Comparison of ENCODE assay signal across 14 cellular contexts in genomic region chr7:81638216-81638615, GRCh38.
DNase-seq lines count a peak whose midpoint lies in the region; ATAC-seq and TF ChIP-seq lines count a peak whose summit lies in the region.
"Had no signal": no experiment of that assay in that cellular context is flagged by ENCODE, and none has a peak within 500 bp of the region (broad histone marks: within the 10 kb centered on the region; RNA-seq: fewer than 3 reads in every experiment).

No MANE protein-coding gene starts in this region.

- H3K4me3 ChIP-seq in cardiac fibroblast (replicated peaks in 1 of 2; ENCODE audit: low read depth in 2 of 2, low read length in 2 of 2) = no peak overlapping the region
- H3K4me3 ChIP-seq: ovary, SJCRH30 had no signal

- H3K27me3 Mint-ChIP-seq in osteocyte (ENCODE audit: unreplicated experiment) = no peaks in the 10 kb centered on the region
- no peaks in the 10 kb centered on the region for H3K27me3 Mint-ChIP-seq in effector memory CD8-positive, alpha-beta T cell
- H3K27me3 Mint-ChIP-seq: activated CD4-positive, alpha-beta T cell treated with anti-CD3 and anti-CD28 coated beads, Interleukin-2, amount 10 ng/mL, durations not matched to agents 24 days and 14 days; dendritic cell treated with granulocyte-macrophage colony-stimulating factor and Interleukin-4, amounts not matched to agents 40 ng/mL and 50 ng/mL, for 4 days; stimulated activated naive CD8-positive, alpha-beta T cell treated with anti-CD3 and anti-CD28 coated beads, Interleukin-15, Interleukin-2, amounts not matched to agents 100 ng/mL and 50 ng/mL, for 24 hours had no signal

- H3K27ac Mint-ChIP-seq in osteocyte (ENCODE audit: unreplicated experiment) = peak overlapping the region; percentile 95
- no peak overlapping the region for H3K27ac Mint-ChIP-seq in effector memory CD8-positive, alpha-beta T cell
- H3K27ac Mint-ChIP-seq: activated CD4-positive, alpha-beta T cell treated with anti-CD3 and anti-CD28 coated beads, Interleukin-2, amount 10 ng/mL, durations not matched to agents 24 days and 14 days; dendritic cell treated with granulocyte-macrophage colony-stimulating factor and Interleukin-4, amounts not matched to agents 40 ng/mL and 50 ng/mL, for 4 days; stimulated activated naive CD8-positive, alpha-beta T cell treated with anti-CD3 and anti-CD28 coated beads, Interleukin-15, Interleukin-2, amounts not matched to agents 100 ng/mL and 50 ng/mL, for 24 hours had no signal

- peaks cover 63% of the 10 kb centered on the region for H3K4me1 Mint-ChIP-seq in osteocyte (ENCODE audit: unreplicated experiment)
- no peaks in the 10 kb centered on the region for H3K4me1 Mint-ChIP-seq in effector memory CD8-positive, alpha-beta T cell (ENCODE audit: low read depth in 2 of 2)
- H3K4me1 Mint-ChIP-seq: activated CD4-positive, alpha-beta T cell treated with anti-CD3 and anti-CD28 coated beads, Interleukin-2, amount 10 ng/mL, durations not matched to agents 24 days and 14 days had no signal

- peaks cover 20% of the 10 kb centered on the region for H3K36me3 Mint-ChIP-seq in osteocyte (ENCODE audit: unreplicated experiment)
- H3K36me3 Mint-ChIP-seq in effector memory CD8-positive, alpha-beta T cell (ENCODE audit: insufficient read depth) = no peaks in the 10 kb centered on the region

- H3K9me3 Mint-ChIP-seq in osteocyte (ENCODE audit: unreplicated experiment) = peaks cover 18% of the 10 kb centered on the region
- H3K9me3 Mint-ChIP-seq in effector memory CD8-positive, alpha-beta T cell = peaks cover 11 to 17% of the 10 kb centered on the region in 2 donors
- H3K9me3 Mint-ChIP-seq: activated CD4-positive, alpha-beta T cell treated with anti-CD3 and anti-CD28 coated beads, Interleukin-2, amount 10 ng/mL, durations not matched to agents 24 days and 14 days had no signal

- H3K4me3 Mint-ChIP-seq in osteocyte (ENCODE audit: unreplicated experiment) = peak overlapping the region; percentile 46
- H3K4me3 Mint-ChIP-seq in effector memory CD8-positive, alpha-beta T cell = no peak overlapping the region
- H3K4me3 Mint-ChIP-seq: activated CD4-positive, alpha-beta T cell treated with anti-CD3 and anti-CD28 coated beads, Interleukin-2, amount 10 ng/mL, durations not matched to agents 24 days and 14 days; dendritic cell treated with granulocyte-macrophage colony-stimulating factor and Interleukin-4, amounts not matched to agents 40 ng/mL and 50 ng/mL, for 4 days; stimulated activated naive CD8-positive, alpha-beta T cell treated with anti-CD3 and anti-CD28 coated beads, Interleukin-15, Interleukin-2, amounts not matched to agents 100 ng/mL and 50 ng/mL, for 24 hours had no signal

- DNase-seq in ELR (ENCODE audit: low read depth) (peak; percentile 72), NCI-H69 (lab: John Stamatoyannopoulos, UW) (peak; percentile 60), cardiac fibroblast (ENCODE audit: low read depth in 2 of 2) (peak; percentile 89 to 95), osteocyte (ENCODE audit: extremely low spot score, unreplicated experiment) (no peak), NCI-H1436 (lab: John Stamatoyannopoulos, UW) (no peak), DMS 273 treated with DMSO at 0.1 percent for 48 hours (lab: John Stamatoyannopoulos, UW) (no peak)
- DNase-seq in effector memory CD8-positive, alpha-beta T cell = no peak
- DNase-seq: activated CD4-positive, alpha-beta T cell treated with anti-CD3 and anti-CD28 coated beads, Interleukin-2, amount 10 ng/mL, durations not matched to agents 24 days and 14 days; activated gamma-delta T cell; ovary; stimulated activated CD4-positive, alpha-beta T cell treated with anti-CD3 and anti-CD28 coated beads, Interleukin-2, amount 100 ng/mL, for 24 hours had no signal

- ATAC-seq in effector memory CD8-positive, alpha-beta T cell (replicated peaks) = no peak

- TF ChIP-seq CTCF in cardiac fibroblast (IDR thresholded peaks at IDR 0.05; ENCODE audit: low read depth, low read length) (no peak), osteocyte (IDR thresholded peaks at IDR 0.05) (no peak)

Comparison
In these comparisons a context has a peak if more than half of its experiments do, and no peak if none do; other contexts are left out.
1. DNase-seq: peak in ELR (single experiment), NCI-H69 (single experiment) and cardiac fibroblast (2 of 2); none in osteocyte (single experiment), effector memory CD8-positive, alpha-beta T cell (0 of 3), NCI-H1436 (single experiment) and DMS 273 treated with DMSO at 0.1 percent for 48 hours (single experiment).